12 cellular contexts compared by ENCODE assay signal in the genomic region with DNA sequence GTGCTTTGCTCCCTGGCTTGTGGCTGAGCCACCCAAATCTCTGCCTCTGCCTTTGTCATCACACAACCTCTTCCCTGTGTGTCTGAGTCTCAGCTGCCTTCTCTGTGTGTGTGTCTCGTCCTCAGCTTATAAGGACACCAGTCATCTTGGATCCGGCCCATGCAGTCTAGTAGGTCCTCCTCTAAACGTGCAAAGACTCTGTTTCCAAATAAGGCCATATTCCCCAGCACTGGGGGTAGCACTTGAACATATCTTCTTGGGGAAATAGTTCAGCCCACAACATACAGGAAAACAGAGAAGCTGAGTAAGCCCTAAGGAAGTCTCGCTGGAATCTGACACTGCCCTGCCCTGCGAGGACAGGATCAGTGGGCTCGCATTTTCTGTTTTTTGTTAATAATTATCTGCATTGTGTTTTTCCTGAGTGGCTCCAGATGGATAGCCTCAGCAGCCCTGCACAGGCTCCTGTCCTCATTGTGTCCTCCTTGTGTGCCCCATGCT. TPM values are rescaled to one million over a fixed set of nuclear protein-coding genes. Genes with fewer than 3 reads are reported as not detected.
A peak's percentile ranks its signal among the peaks of the same experiment; 100 is the strongest.
DNase-seq lines count a peak whose midpoint lies in the region; ATAC-seq and TF ChIP-seq lines count a peak whose summit lies in the region.
"Had no signal": no experiment of that assay in that cellular context is flagged by ENCODE, and none has a peak within 500 bp of the region (broad histone marks: within the 10 kb centered on the region; RNA-seq: fewer than 3 reads in every experiment).

No MANE protein-coding gene starts in this region.

- in situ Hi-C loops in astrocyte of the spinal cord (cut with HindIII; ENCODE audit: low sequenced_read_pairs), result no loop called here

- H3K27ac ChIP-seq in right atrium auricular region, result no peak overlapping the region

- peak overlapping the region; percentile 53 for H3K27ac Mint-ChIP-seq in type B pancreatic cell
- H3K27ac Mint-ChIP-seq: activated CD4-positive, alpha-beta T cell treated with anti-CD3 and anti-CD28 coated beads, Interleukin-2, amount 10 ng/mL, durations not matched to agents 24 days and 14 days had no signal

- no peaks in the 10 kb centered on the region for H3K9me3 Mint-ChIP-seq in type B pancreatic cell

- no peaks in the 10 kb centered on the region for H3K36me3 ChIP-seq in right atrium auricular region

- no peaks in the 10 kb centered on the region for H3K9me3 ChIP-seq in right atrium auricular region

- intact Hi-C loops in Right ventricle myocardium superior (cut with DNase I), result no loop called here

- no peaks in the 10 kb centered on the region for H3K27me3 Mint-ChIP-seq in type B pancreatic cell
- H3K27me3 Mint-ChIP-seq: naive B cell had no signal

- no peak for TF ChIP-seq CTCF in right atrium auricular region (IDR thresholded peaks at IDR 0.05)
- TF ChIP-seq CTCF in astrocyte of the spinal cord (IDR thresholded peaks at IDR 0.05; ENCODE audit: low read depth, low read length), result no peak
- TF ChIP-seq CTCF in type B pancreatic cell (conservative IDR thresholded peaks at IDR 0.05), result no peak

- no peaks in the 10 kb centered on the region for H3K4me1 ChIP-seq in right atrium auricular region

- peak; percentile 38 for DNase-seq in right atrium auricular region (ENCODE audit: low spot score)
- no peak for DNase-seq in Right ventricle myocardium superior
- DNase-seq in astrocyte of the spinal cord (ENCODE audit: low read depth, low spot score), result peak; percentile 93
- peak; percentile 76 for DNase-seq in hepatic stellate cell (ENCODE audit: low spot score)
- DNase-seq in type B pancreatic cell (ENCODE audit: extremely low spot score, unreplicated experiment), result no peak
- no peak for DNase-seq in NCI-H345 (lab: John Stamatoyannopoulos, UW)
- no peak for DNase-seq in NCI-H2107 treated with DMSO at 0.1 percent for 48 hours (lab: John Stamatoyannopoulos, UW; ENCODE audit: unreplicated experiment)
- no peak for DNase-seq in NCI-H69 (lab: John Stamatoyannopoulos, UW)
- DNase-seq: 8988T; activated CD4-positive, alpha-beta T cell treated with anti-CD3 and anti-CD28 coated beads, Interleukin-2, amount 10 ng/mL, durations not matched to agents 24 days and 14 days; naive B cell; NCI-H1436 treated with DMSO at 0.1 percent for 48 hours had no signal

- H3K4me3 Mint-ChIP-seq in type B pancreatic cell, result no peak overlapping the region
- H3K4me3 Mint-ChIP-seq: activated CD4-positive, alpha-beta T cell treated with anti-CD3 and anti-CD28 coated beads, Interleukin-2, amount 10 ng/mL, durations not matched to agents 24 days and 14 days had no signal

- ATAC-seq in Right ventricle myocardium superior (ENCODE audit: poor library complexity), result no peak

- H3K4me3 ChIP-seq in right atrium auricular region (no peak overlapping the region), astrocyte of the spinal cord (ENCODE audit: low read depth, low read length) (no peak overlapping the region)

- H3K27me3 ChIP-seq in right atrium auricular region, result no peaks in the 10 kb centered on the region

- peaks cover 11% of the 10 kb centered on the region for H3K36me3 Mint-ChIP-seq in type B pancreatic cell

- peaks cover 34% of the 10 kb centered on the region for H3K4me1 Mint-ChIP-seq in type B pancreatic cell (ENCODE audit: unreplicated experiment)

RNA-seq across cellular contexts. Expression of a gene that starts 42.1 kb away (rescaled TPM):
- total RNA-seq in right atrium auricular region (1 to 10 TPM; 5.4 to 7.2 TPM), Right ventricle myocardium superior (9.0 TPM), type B pancreatic cell (ENCODE audit: low replicate concordance) (48.7 and 50.3 TPM in 2 replicates)

Comparison
In these comparisons a context has a peak if more than half of its experiments do, and no peak if none do; other contexts are left out.
1. DNase-seq: peak in right atrium auricular region (single experiment), astrocyte of the spinal cord (single experiment) and hepatic stellate cell (single experiment); none in Right ventricle myocardium superior (single experiment), type B pancreatic cell (single experiment), NCI-H345 (single experiment), NCI-H2107 treated with DMSO at 0.1 percent for 48 hours (single experiment) and NCI-H69 (single experiment).